ENCODE assay signal across 12 cellular contexts in the genomic region with DNA sequence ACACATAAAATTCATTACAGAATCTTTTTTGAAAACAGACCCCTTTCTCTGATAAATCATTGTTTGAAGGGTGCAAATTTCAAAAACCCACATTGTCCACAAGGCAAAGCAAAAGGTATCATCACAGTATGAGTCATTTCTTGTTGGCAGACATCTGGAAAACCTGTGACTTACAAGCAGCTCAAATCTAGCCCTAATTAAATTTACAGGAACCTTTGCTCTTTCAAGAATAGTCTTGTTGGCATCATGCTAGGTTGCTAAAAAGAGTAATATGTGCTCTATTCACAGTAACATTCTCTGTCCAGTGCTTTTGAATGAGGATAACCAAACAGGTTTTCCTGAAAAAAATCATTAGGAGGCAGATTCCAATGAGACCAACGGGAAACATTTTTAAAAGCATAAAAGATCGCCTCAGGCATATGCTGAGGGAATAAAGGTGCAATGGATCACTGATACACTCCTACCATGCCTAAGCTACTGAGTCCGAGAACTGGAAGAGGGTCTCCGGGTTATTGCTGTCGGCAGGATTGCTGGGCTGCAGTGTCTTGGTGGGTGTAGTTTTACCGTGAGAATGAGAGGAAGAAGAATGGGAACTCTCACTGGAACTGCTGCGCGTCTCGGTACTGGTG. TPM values are rescaled to one million over a fixed set of nuclear protein-coding genes. Genes with fewer than 3 reads are reported as not detected.
DNase-seq lines count a peak whose midpoint lies in the region; ATAC-seq, FAIRE-seq and TF ChIP-seq lines count a peak whose summit lies in the region.
"Had no signal": no experiment of that assay in that cellular context is flagged by ENCODE, and none has a peak within 500 bp of the region (broad histone marks: within the 10 kb centered on the region; RNA-seq: fewer than 3 reads in every experiment).

No MANE protein-coding gene starts in this region.

- H3K9me3 ChIP-seq in K562 (replicated peaks; ENCODE audit: control insufficient read depth, insufficient read depth, low read depth, low read length): no peaks in the 10 kb centered on the region

- no peak for TF ChIP-seq EP300 in K562 (IDR thresholded peaks at IDR 0.05; ENCODE audit: low read length)

- H3K27ac ChIP-seq in K562 (ENCODE audit: extremely low read depth, low read depth, low read length): no peak overlapping the region
- H3K27ac ChIP-seq: KMS-11 had no signal

- TF ChIP-seq CTCF in K562 (IDR thresholded peaks at IDR 0.05 in 2 of 3, conservative IDR thresholded peaks at IDR 0.05 in 1 of 3; ENCODE audit: insufficient read depth in 2 of 3, low read depth in 1 of 3, low read length in 3 of 3): no peak

- no peak overlapping the region for H3K9ac ChIP-seq in K562 (ENCODE audit: insufficient read depth in 1 of 2, low read depth in 2 of 2, low read length in 2 of 2)
- H3K9ac ChIP-seq: KMS-11 had no signal

- H3K36me3 ChIP-seq in K562 (ENCODE audit: control insufficient read depth, insufficient read depth, low read length): peaks cover 6% of the 10 kb centered on the region; the same call in 1 of the 3 replicates

- H3K4me3 ChIP-seq in K562: no peak overlapping the region

- H2AFZ ChIP-seq in K562 (ENCODE audit: low read depth, low read length): no peak overlapping the region

- in situ Hi-C loops in K562 (cut with MboI) (no loop called here), G401 (cut with HindIII; ENCODE audit: low sequenced_read_pairs) (no loop called here)

- CTCF ChIA-PET in K562 (lab: Yijun Ruan, JAX; ENCODE audit: low intra/inter-chr PET ratio): no interaction called here

- TF ChIP-seq POLR2A in K562 (conservative IDR thresholded peaks at IDR 0.05): no peak

- no peak overlapping the region for H3K4me2 ChIP-seq in K562 (ENCODE audit: insufficient read depth, low read length)
- H3K4me2 ChIP-seq: KMS-11 had no signal

- no peaks in the 10 kb centered on the region for H3K27me3 ChIP-seq in K562 (ENCODE audit: control insufficient read depth in 2 of 2, insufficient read depth in 2 of 2, low read length in 2 of 2)

- ATAC-seq in K562 (no peak), left colon (peak; percentile 65), HG03571 (IDR thresholded peaks at IDR 0.05; ENCODE audit: unreplicated experiment) (no peak)
- ATAC-seq: activated CD8-positive, alpha-beta memory T cell treated with anti-CD3 and anti-CD28 coated beads, Interleukin-2, amount 10 ng/mL, durations not matched to agents 7 days and 5 days; T-cell had no signal

- POLR2A ChIA-PET in K562 (lab: Yijun Ruan, JAX): interaction anchor here (0.6 kb wide), 1 partner anchor 99 kb away, joined by 4 read pairs; no protein-coding TSS in a partner anchor

- no peaks in the 10 kb centered on the region for H3K4me1 ChIP-seq in K562 (replicated peaks in 1 of 2; ENCODE audit: control insufficient read depth in 2 of 2, insufficient read depth in 2 of 2, low read length in 2 of 2)

- no peak for TF ChIP-seq RAD21 in K562 (CRISPR knock-in tag; conservative IDR thresholded peaks at IDR 0.05 in 1 of 2, IDR thresholded peaks at IDR 0.05 in 1 of 2)

- FAIRE-seq in K562 (lab: Jason Lieb, UNC): no peak

- no peaks in the 10 kb centered on the region for H3K9me1 ChIP-seq in K562 (ENCODE audit: control insufficient read depth, insufficient read depth, low read length)

- no TSS peak for BruUV-seq in K562 (replicated peaks; lab: Mats Ljungman, UMichigan)

- DNase-seq in Daoy (ENCODE audit: low read depth): peak; percentile 48
- DNase-seq in LHCN-M2 (ENCODE audit: low read depth): peak; percentile 46
- DNase-seq in K562 (ENCODE audit: extremely low read depth in 1 of 4, low spot score in 3 of 4): no peak
- no peak for DNase-seq in left colon
- DNase-seq in mucosa of gallbladder (ENCODE audit: low spot score): no peak
- DNase-seq in G401 (ENCODE audit: low spot score): no peak
- no peak for DNase-seq in superior temporal gyrus (ENCODE audit: extremely low spot score)
- DNase-seq: activated CD8-positive, alpha-beta memory T cell treated with anti-CD3 and anti-CD28 coated beads, Interleukin-2, amount 10 ng/mL, durations not matched to agents 7 days and 5 days; CD8-positive, alpha-beta memory T cell; T-cell had no signal

- no peaks in the 10 kb centered on the region for H3K79me2 ChIP-seq in K562 (ENCODE audit: control insufficient read depth, insufficient read depth, low read length)

- H4K20me1 ChIP-seq in K562 (replicated peaks; ENCODE audit: control insufficient read depth, insufficient read depth, low read length): no peaks in the 10 kb centered on the region

- 76% methylated on average over 6 of the region's 9 CpGs for WGBS in K562 (ENCODE audit: insufficient coverage, low coverage, missing lambda C conversion rate)

- intact Hi-C loops in K562 (cut with micrococcal nuclease): no loop called here
- intact Hi-C loops in left colon (cut with DNase I, micrococcal nuclease): no loop called here

TF ChIP-seq in K562, 482 proteins besides CTCF, POLR2A, EP300 and RAD21:
- no peak for TF ChIP-seq ARID2 (IDR thresholded peaks at IDR 0.05)
- TF ChIP-seq, protein P1, sequence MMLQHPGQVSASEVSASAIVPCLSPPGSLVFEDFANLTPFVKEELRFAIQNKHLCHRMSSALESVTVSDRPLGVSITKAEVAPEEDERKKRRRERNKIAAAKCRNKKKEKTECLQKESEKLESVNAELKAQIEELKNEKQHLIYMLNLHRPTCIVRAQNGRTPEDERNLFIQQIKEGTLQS (IDR thresholded peaks at IDR 0.05): 0 out of 2 replicates have a peak, but pooled peaks have one; percentile 9
- TF ChIP-seq, protein P1 (CRISPR knock-in tag; conservative IDR thresholded peaks at IDR 0.05): no peak
TF ChIP-seq in K562: peak in this region for 1.

RNA-seq across cellular contexts. Expression of gene TTC7B, which starts 55.5 kb away (rescaled TPM):
- total RNA-seq in Daoy (2014; rRNA removed; shearing (Covaris generic)): 21.3 and 33.2 TPM in 2 replicates
- total RNA-seq in LHCN-M2 (2014; rRNA removed) (30.8 and 36.4 TPM in 2 replicates), K562 (2014; rRNA removed) (36.7 and 37.3 TPM in 2 replicates), K562 (2014; rRNA removed; fragmentation: Illumina TruSeq; extraction: Trizol) (25.7 and 27.4 TPM in 2 replicates), K562 (2015; rRNA removed; fragmentation: Illumina TruSeq; extraction: Trizol) (21.9 and 24.0 TPM in 2 replicates), K562 (2021) (77.2 and 77.7 TPM in 2 replicates), left colon (10 to 100 TPM in 1 of 2 donors, 1 to 10 TPM in 1; 4.3 to 13.4 TPM), mucosa of gallbladder (31.5 TPM)
- 22.4 TPM for polyA plus RNA-seq in LHCN-M2 (2012)
- 118 and 173 TPM in 2 replicates for total RNA-seq in K562 (2011; cell fraction: chromatin; rRNA removed; ENCODE audit: low replicate concordance)
- 48.5 and 49.9 TPM in 2 replicates for total RNA-seq in K562 (2011; cell fraction: nucleolus; rRNA removed)
- 66.6 and 71.6 TPM in 2 replicates for total RNA-seq in K562 (2011; cell fraction: nucleoplasm; rRNA removed)
- polyA plus RNA-seq in K562 (2011; rRNA removed) (43.3 and 50.2 TPM in 2 replicates), K562 (2014; fragmentation: Illumina TruSeq; extraction: Trizol) (40.1 and 41.6 TPM in 2 replicates), K562 (2014; fragmentation: Nextera tagmentation; extraction: Ambion mirVana) (1 to 10 TPM; 2.2 to 2.5 TPM), K562 (2014; rRNA removed) (34.3 and 37.1 TPM in 2 replicates)
- 38.9 and 74.2 TPM in 2 replicates for polyA plus RNA-seq in K562 (2011; cell fraction: cytosol; rRNA removed)
- 51.9 and 63.4 TPM in 2 replicates for polyA plus RNA-seq in K562 (2011; cell fraction: nucleus; rRNA removed)
- 41.2 and 101 TPM in 2 replicates for polyA plus RNA-seq in K562 (2012)
- 70.1 and 70.2 TPM in 2 replicates for polyA minus RNA-seq in K562 (2011; rRNA and poly(A)+ RNA removed)
- polyA minus RNA-seq in K562 (2011; cell fraction: cytosol; rRNA and poly(A)+ RNA removed): 70.3 and 94.5 TPM in 2 replicates
- 45.9 and 78.4 TPM in 2 replicates for polyA minus RNA-seq in K562 (2011; cell fraction: nucleus; rRNA and poly(A)+ RNA removed)
- 30.3 and 32.5 TPM in 2 replicates for total RNA-seq in G401 (2014; rRNA removed; shearing (Covaris generic))

Comparison
In these comparisons a context has a peak if more than half of its experiments do, and no peak if none do; other contexts are left out.
1. DNase-seq: peak in Daoy (single experiment) and LHCN-M2 (single experiment); none in K562 (0 of 4), left colon (0 of 2), mucosa of gallbladder (single experiment), G401 (single experiment) and superior temporal gyrus (single experiment).